10 cellular contexts compared by ENCODE assay signal in the genomic region with DNA sequence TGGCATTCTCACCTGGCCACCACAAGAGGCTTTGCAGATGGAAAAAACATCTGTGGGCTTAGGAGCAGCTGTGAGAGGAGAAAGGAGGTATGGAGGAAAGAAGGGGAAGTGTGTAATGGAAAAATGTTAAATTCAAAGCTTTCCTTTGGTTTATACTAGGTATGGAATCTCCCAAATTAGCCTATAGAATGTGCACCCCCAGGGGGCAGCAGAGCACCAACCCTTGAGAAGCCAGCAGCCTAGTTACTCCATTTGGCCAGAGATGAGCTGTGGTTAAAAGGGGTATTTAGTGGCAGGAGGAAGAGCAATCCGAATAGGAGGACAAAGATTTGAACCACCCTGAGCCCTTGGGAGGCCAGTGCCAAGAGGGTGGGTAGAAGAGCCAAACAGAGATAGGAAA.
A peak's percentile ranks its signal among the peaks of the same experiment; 100 is the strongest.
DNase-seq lines count a peak whose midpoint lies in the region; ATAC-seq, FAIRE-seq and TF ChIP-seq lines count a peak whose summit lies in the region.
"Had no signal": no experiment of that assay in that cellular context is flagged by ENCODE, and none has a peak within 500 bp of the region (broad histone marks: within the 10 kb centered on the region; RNA-seq: fewer than 3 reads in every experiment).

No MANE protein-coding gene starts in this region.

- intact Hi-C loops in Caco-2 (cut with micrococcal nuclease; ENCODE audit: unreplicated experiment): loop anchor here (2.0 to 5.0 kb wide), 2 partner anchors 39 to 70 kb away; no protein-coding TSS in a partner anchor

- TF ChIP-seq RAD21 in liver (IDR thresholded peaks at IDR 0.05): peak; percentile 63 to 73

- POLR2A ChIA-PET in Caco-2 (lab: Charles Lee): no interaction called here

- H3K4me2 ChIP-seq in OCI-LY3 (ENCODE audit: low read length): no peak overlapping the region

- CTCF ChIA-PET in Caco-2 (lab: Charles Lee): interaction anchor here (0.6 to 1.3 kb wide), 7 partner anchors 39 to 1581 kb away, joined by 3 to 12 read pairs (median 3); no protein-coding TSS in a partner anchor

- H2AFZ ChIP-seq in OCI-LY3 (ENCODE audit: low read depth, low read length): no peak overlapping the region

- no peak for FAIRE-seq in bronchial epithelial cell (lab: Jason Lieb, UNC)

- ATAC-seq in HG03095 (IDR thresholded peaks at IDR 0.05; ENCODE audit: unreplicated experiment) (no peak), GM18868 (IDR thresholded peaks at IDR 0.05; ENCODE audit: unreplicated experiment) (no peak), GM19023 (IDR thresholded peaks at IDR 0.05; ENCODE audit: unreplicated experiment) (no peak)
- ATAC-seq: naive thymus-derived CD4-positive, alpha-beta T cell; T-cell had no signal

- no peak overlapping the region for H3K4me3 Mint-ChIP-seq in Caco-2 (ENCODE audit: unreplicated experiment)
- H3K4me3 Mint-ChIP-seq: naive thymus-derived CD4-positive, alpha-beta T cell; T-cell had no signal

- H3K27me3 Mint-ChIP-seq in Caco-2 (ENCODE audit: insufficient read depth, unreplicated experiment): peaks cover 8% of the 10 kb centered on the region

- H3K9me3 ChIP-seq in Caco-2 (no peaks in the 10 kb centered on the region), OCI-LY3 (ENCODE audit: insufficient read depth, low read length) (no peaks in the 10 kb centered on the region), liver (ENCODE audit: control insufficient read depth in 4 of 4, low read length in 3 of 4) (no peaks in the 10 kb centered on the region)

- no peaks in the 10 kb centered on the region for H3K36me3 ChIP-seq in Caco-2 (ENCODE audit: control insufficient read depth, insufficient read depth, low read length)
- H3K36me3 ChIP-seq in H7 (replicated peaks; ENCODE audit: control insufficient read depth, insufficient read depth, low read length): no peaks in the 10 kb centered on the region
- no peaks in the 10 kb centered on the region for H3K36me3 ChIP-seq in OCI-LY3 (replicated peaks; ENCODE audit: low read depth, low read length)
- H3K36me3 ChIP-seq in bronchial epithelial cell (ENCODE audit: control insufficient read depth, insufficient read depth, low read length): no peaks in the 10 kb centered on the region
- no peaks in the 10 kb centered on the region for H3K36me3 ChIP-seq in liver (ENCODE audit: control insufficient read depth in 4 of 4, insufficient read depth in 3 of 4, low read depth in 1 of 4, low read length in 3 of 4)

- no peaks in the 10 kb centered on the region for H4K20me1 ChIP-seq in OCI-LY3 (ENCODE audit: insufficient read depth, low read length)

- H3K9ac ChIP-seq in OCI-LY3 (ENCODE audit: low read length): no peak overlapping the region
- H3K9ac ChIP-seq in liver (ENCODE audit: low read depth in 1 of 2, low read length in 2 of 2): no peak overlapping the region

- no peak overlapping the region for H3K27ac Mint-ChIP-seq in Caco-2 (ENCODE audit: unreplicated experiment)
- H3K27ac Mint-ChIP-seq: naive thymus-derived CD4-positive, alpha-beta T cell; T-cell had no signal

- BruUV-seq in Caco-2 (replicated peaks; lab: Mats Ljungman, UMichigan): no TSS peak

- H3K4me1 Mint-ChIP-seq in Caco-2 (ENCODE audit: low read depth, unreplicated experiment): no peaks in the 10 kb centered on the region
- H3K4me1 Mint-ChIP-seq: T-cell had no signal

- H3K36me3 Mint-ChIP-seq in Caco-2 (ENCODE audit: insufficient read depth, unreplicated experiment): no peaks in the 10 kb centered on the region
- H3K36me3 Mint-ChIP-seq: naive thymus-derived CD4-positive, alpha-beta T cell; T-cell had no signal

- H3K4me3 ChIP-seq in Caco-2 (ENCODE audit: low read depth, low read length) (no peak overlapping the region), H7 (ENCODE audit: insufficient read depth, low read depth, low read length) (no peak overlapping the region), OCI-LY3 (ENCODE audit: low read length) (no peak overlapping the region), bronchial epithelial cell (ENCODE audit: low read depth, low read length) (no peak overlapping the region), liver (ENCODE audit: low read depth in 1 of 3, low read length in 3 of 3) (no peak overlapping the region)

- no peaks in the 10 kb centered on the region for H3K9me3 Mint-ChIP-seq in Caco-2 (ENCODE audit: unreplicated experiment)

- H3K4me1 ChIP-seq in Caco-2 (no peaks in the 10 kb centered on the region), OCI-LY3 (ENCODE audit: low read length) (peaks cover 12% of the 10 kb centered on the region), liver (ENCODE audit: control insufficient read depth in 4 of 4, insufficient read depth in 4 of 4, low read length in 3 of 4) (no peaks in the 10 kb centered on the region)

- H3K79me2 ChIP-seq in OCI-LY3 (ENCODE audit: low read length): no peaks in the 10 kb centered on the region

- WGBS in liver: 25% methylated on average over 1 of the region's 1 CpG

- H3K27me3 ChIP-seq in Caco-2 (replicated peaks; ENCODE audit: control insufficient read depth, insufficient read depth, low read length) (no peaks in the 10 kb centered on the region), H7 (ENCODE audit: control insufficient read depth, insufficient read depth, low read length) (no peaks in the 10 kb centered on the region; the same call in 1 of the 2 replicates), OCI-LY3 (ENCODE audit: low read depth, low read length) (no peaks in the 10 kb centered on the region), bronchial epithelial cell (ENCODE audit: control insufficient read depth, insufficient read depth, low read length) (no peaks in the 10 kb centered on the region), liver (ENCODE audit: control insufficient read depth in 4 of 4, insufficient read depth in 4 of 4, low read length in 3 of 4) (peaks cover 0 to 3% (median 0%) of the 10 kb centered on the region in 4 donors)

- DNase-seq in Caco-2 (peak; percentile 36 to 48), H7 (peak; percentile 60), bronchial epithelial cell (ENCODE audit: low read depth) (peak; percentile 65)

- H3K27ac ChIP-seq in OCI-LY3 (ENCODE audit: low read length): no peak overlapping the region
- H3K27ac ChIP-seq in liver (ENCODE audit: low read depth in 1 of 2, low read length in 2 of 2): no peak overlapping the region

- TF ChIP-seq CTCF in Caco-2 (IDR thresholded peaks at IDR 0.05; ENCODE audit: insufficient read depth in 1 of 2, low read depth in 1 of 2, low read length in 1 of 2, severe bottlenecking in 1 of 2, unreplicated experiment in 1 of 2): peak; percentile 44 to 59
- TF ChIP-seq CTCF in OCI-LY3 (IDR thresholded peaks at IDR 0.05; ENCODE audit: low read depth, low read length): peak; percentile 71
- peak; percentile 81 for TF ChIP-seq CTCF in bronchial epithelial cell (IDR thresholded peaks at IDR 0.05; ENCODE audit: insufficient read depth, low read length, severe bottlenecking)
- TF ChIP-seq CTCF in liver (IDR thresholded peaks at IDR 0.05; ENCODE audit: low read depth, low read length, missing input control): peak; percentile 42

TF ChIP-seq in liver, 16 proteins besides CTCF, POLR2A, EP300 and RAD21:
- TF ChIP-seq, protein P1, sequence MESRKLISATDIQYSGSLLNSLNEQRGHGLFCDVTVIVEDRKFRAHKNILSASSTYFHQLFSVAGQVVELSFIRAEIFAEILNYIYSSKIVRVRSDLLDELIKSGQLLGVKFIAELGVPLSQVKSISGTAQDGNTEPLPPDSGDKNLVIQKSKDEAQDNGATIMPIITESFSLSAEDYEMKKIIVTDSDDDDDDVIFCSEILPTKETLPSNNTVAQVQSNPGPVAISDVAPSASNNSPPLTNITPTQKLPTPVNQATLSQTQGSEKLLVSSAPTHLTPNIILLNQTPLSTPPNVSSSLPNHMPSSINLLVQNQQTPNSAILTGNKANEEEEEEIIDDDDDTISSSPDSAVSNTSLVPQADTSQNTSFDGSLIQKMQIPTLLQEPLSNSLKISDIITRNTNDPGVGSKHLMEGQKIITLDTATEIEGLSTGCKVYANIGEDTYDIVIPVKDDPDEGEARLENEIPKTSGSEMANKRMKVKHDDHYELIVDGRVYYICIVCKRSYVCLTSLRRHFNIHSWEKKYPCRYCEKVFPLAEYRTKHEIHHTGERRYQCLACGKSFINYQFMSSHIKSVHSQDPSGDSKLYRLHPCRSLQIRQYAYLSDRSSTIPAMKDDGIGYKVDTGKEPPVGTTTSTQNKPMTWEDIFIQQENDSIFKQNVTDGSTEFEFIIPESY (IDR thresholded peaks at IDR 0.05): no peak
- TF ChIP-seq NR2F2 (IDR thresholded peaks at IDR 0.05): no peak
- TF ChIP-seq, protein P2, sequence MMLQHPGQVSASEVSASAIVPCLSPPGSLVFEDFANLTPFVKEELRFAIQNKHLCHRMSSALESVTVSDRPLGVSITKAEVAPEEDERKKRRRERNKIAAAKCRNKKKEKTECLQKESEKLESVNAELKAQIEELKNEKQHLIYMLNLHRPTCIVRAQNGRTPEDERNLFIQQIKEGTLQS (IDR thresholded peaks at IDR 0.05): no peak
